Comparison of ENCODE assay signal across 16 cellular contexts in the genomic region with DNA sequence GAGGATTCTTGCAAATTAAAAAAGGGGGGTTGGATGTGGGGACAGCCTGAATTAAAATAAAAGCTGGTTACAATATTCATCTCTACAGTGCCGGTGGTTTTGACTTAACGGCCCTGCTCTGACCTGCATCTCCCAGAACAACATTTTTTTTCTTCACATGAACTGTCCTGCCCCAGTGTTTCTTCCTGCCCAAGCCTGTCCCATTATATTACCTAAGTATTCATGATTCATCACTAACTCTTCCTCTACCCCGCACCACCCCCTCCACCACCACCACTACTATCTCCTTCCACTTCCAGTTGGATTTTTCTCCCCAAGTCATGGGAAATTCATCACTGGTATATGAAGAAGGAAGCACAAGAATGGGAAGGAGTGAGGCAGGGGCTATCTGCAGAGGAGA.
A peak's percentile ranks its signal among the peaks of the same experiment; 100 is the strongest.
DNase-seq lines count a peak whose midpoint lies in the region; ATAC-seq and TF ChIP-seq lines count a peak whose summit lies in the region.
"Had no signal": no experiment of that assay in that cellular context is flagged by ENCODE, and none has a peak within 500 bp of the region (broad histone marks: within the 10 kb centered on the region; RNA-seq: fewer than 3 reads in every experiment).

No MANE protein-coding gene starts in this region.

- H3K4me3 ChIP-seq in epithelial cell of esophagus (ENCODE audit: low read length), result no peak overlapping the region
- H3K4me3 ChIP-seq: BLaER1, GM12878, GM23248 had no signal

- no peaks in the 10 kb centered on the region for H3K4me1 Mint-ChIP-seq in stimulated activated naive CD8-positive, alpha-beta T cell treated with anti-CD3 and anti-CD28 coated beads, Interleukin-15, amount 100 ng/mL, for 72 hours
- H3K4me1 Mint-ChIP-seq: CD8-positive, alpha-beta memory T cell had no signal

- H3K4me3 Mint-ChIP-seq in stimulated activated naive CD8-positive, alpha-beta T cell treated with anti-CD3 and anti-CD28 coated beads, Interleukin-15, amount 100 ng/mL, for 72 hours, result no peak overlapping the region
- H3K4me3 Mint-ChIP-seq: CD8-positive, alpha-beta memory T cell had no signal

- H3K27ac Mint-ChIP-seq in stimulated activated naive CD8-positive, alpha-beta T cell treated with anti-CD3 and anti-CD28 coated beads, Interleukin-15, amount 100 ng/mL, for 72 hours, result no peak overlapping the region

- H3K9me3 Mint-ChIP-seq in stimulated activated naive CD8-positive, alpha-beta T cell treated with anti-CD3 and anti-CD28 coated beads, Interleukin-15, amount 100 ng/mL, for 72 hours, result no peaks in the 10 kb centered on the region
- H3K9me3 Mint-ChIP-seq: CD8-positive, alpha-beta memory T cell had no signal

- no peak for TF ChIP-seq CTCF in epithelial cell of esophagus (IDR thresholded peaks at IDR 0.05; ENCODE audit: insufficient read depth, low read depth, low read length, missing control alignments)

- H3K27me3 Mint-ChIP-seq in stimulated activated naive CD8-positive, alpha-beta T cell treated with anti-CD3 and anti-CD28 coated beads, Interleukin-15, amount 100 ng/mL, for 72 hours, result no peaks in the 10 kb centered on the region

- DNase-seq in stimulated activated naive CD8-positive, alpha-beta T cell treated with anti-CD3 and anti-CD28 coated beads, Interleukin-15, amount 100 ng/mL, for 72 hours, result no peak
- no peak for DNase-seq in stimulated activated naive CD8-positive, alpha-beta T cell treated with anti-CD3 and anti-CD28 coated beads, Interleukin-15, Interleukin-2, amounts not matched to agents 100 U/mL and 50 U/mL, for 24 hours
- DNase-seq in epithelial cell of esophagus (ENCODE audit: low read depth), result peak; percentile 92
- peak; percentile 23 for DNase-seq in kidney tubule cell (ENCODE audit: low spot score)
- DNase-seq in NCI-H1092 treated with DMSO at 0.1 percent for 48 hours (lab: John Stamatoyannopoulos, UW), result no peak
- DNase-seq: 8988T; AML-193; Caco-2; CD8-positive, alpha-beta memory T cell; DMS 273 treated with DMSO at 0.1 percent for 48 hours; GM23248 had no signal

- ATAC-seq in stimulated activated naive CD8-positive, alpha-beta T cell treated with anti-CD3 and anti-CD28 coated beads, Interleukin-15, amount 100 ng/mL, for 72 hours, result peak; percentile 7
- no peak for ATAC-seq in stimulated activated naive CD8-positive, alpha-beta T cell treated with anti-CD3 and anti-CD28 coated beads, Interleukin-15, Interleukin-2, amounts not matched to agents 100 U/mL and 50 U/mL, for 24 hours
- no peak for ATAC-seq in HG02798 (IDR thresholded peaks at IDR 0.05; ENCODE audit: poor library complexity, unreplicated experiment)
- ATAC-seq in GM18858 (IDR thresholded peaks at IDR 0.05; ENCODE audit: unreplicated experiment), result no peak
- ATAC-seq: GM12878, HCT116 had no signal

Comparison
In these comparisons a context has a peak if more than half of its experiments do, and no peak if none do; other contexts are left out.
1. DNase-seq: peak in epithelial cell of esophagus (single experiment) and kidney tubule cell (single experiment); none in stimulated activated naive CD8-positive, alpha-beta T cell treated with anti-CD3 and anti-CD28 coated beads, Interleukin-15, amount 100 ng/mL, for 72 hours (0 of 2), stimulated activated naive CD8-positive, alpha-beta T cell treated with anti-CD3 and anti-CD28 coated beads, Interleukin-15, Interleukin-2, amounts not matched to agents 100 U/mL and 50 U/mL, for 24 hours (single experiment) and NCI-H1092 treated with DMSO at 0.1 percent for 48 hours (single experiment).